In genomic region chr3:140053794-140054193, GRCh38 we compare ENCODE assay signal across 24 cellular contexts.
"Had no signal": no experiment of that assay in that cellular context is flagged by ENCODE, and none has a peak within 500 bp of the region (broad histone marks: within the 10 kb centered on the region; RNA-seq: fewer than 3 reads in every experiment).

No MANE protein-coding gene starts in this region.

- H3K4me3 Mint-ChIP-seq: IgD-negative memory B cell had no signal

- H3K36me3 ChIP-seq: MG63, SJSA1 had no signal

- H3K27ac Mint-ChIP-seq: IgD-negative memory B cell had no signal

- DNase-seq: KBM-7, MG63, NCI-H1092, NCI-H1105 treated with DMSO at 0.1 percent for 48 hours, NCI-H1417 treated with DMSO at 0.1 percent for 48 hours, NCI-H1694 treated with DMSO at 0.1 percent for 48 hours, NCI-H1930, NCI-H2081, NCI-H2107, NCI-H2171, NCI-H226, NCI-H446, NCI-H510A, NCI-H524 treated with DMSO at 0.1 percent for 48 hours, NCI-H774, Right ventricle myocardium superior, RPMI8226, SIG-M5 had no signal

- H3K36me3 Mint-ChIP-seq: IgD-negative memory B cell had no signal

- H3K9me3 ChIP-seq: MG63, SJSA1 had no signal

- FAIRE-seq: HTR-8/SVneo, RCC 7860 had no signal

- H3K27ac ChIP-seq: HL-60, SJSA1, SK-N-MC had no signal

- H3K27me3 ChIP-seq: SJSA1 had no signal

- H3K4me3 ChIP-seq: MG63, SJSA1, SK-N-MC had no signal

- H3K4me1 ChIP-seq: SJSA1 had no signal
